In the genomic region with DNA sequence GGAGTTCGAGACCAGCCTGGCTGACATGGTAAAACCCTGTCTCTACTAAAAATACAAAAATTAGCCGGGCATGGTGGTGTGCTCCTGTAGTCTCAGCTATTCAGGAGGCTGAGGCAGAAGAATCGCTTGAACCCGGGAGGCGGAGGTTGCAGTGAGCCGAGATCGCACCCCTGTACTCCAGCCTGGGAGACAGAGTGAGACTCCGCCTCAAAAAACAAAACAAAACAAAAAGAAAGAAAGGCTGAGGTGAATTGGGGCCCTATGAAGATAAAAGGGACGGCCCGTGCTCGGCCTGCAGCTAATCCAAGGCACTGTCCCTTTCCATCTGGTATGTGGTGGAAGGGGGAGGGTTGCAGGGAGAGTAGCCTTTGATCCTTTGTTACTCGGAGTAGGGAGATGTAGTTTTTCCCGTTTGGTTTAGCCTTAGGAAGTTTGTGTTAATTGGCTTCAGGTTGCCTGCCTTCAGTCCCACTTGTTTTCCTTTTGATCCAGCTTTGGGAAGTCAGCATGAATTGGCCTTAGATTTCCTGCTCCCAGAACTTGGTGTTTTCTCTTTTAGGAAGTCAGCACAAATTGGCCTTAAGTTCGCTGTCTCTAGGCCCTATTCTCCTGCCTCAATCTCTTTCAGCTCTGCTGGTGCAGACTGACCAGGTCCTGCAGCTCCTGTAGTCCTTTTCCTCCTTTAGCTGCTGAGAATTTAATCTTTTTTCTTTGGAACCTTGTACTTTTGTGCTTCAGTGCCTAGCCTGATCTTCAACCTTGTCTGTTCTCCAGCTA, we compare ENCODE assay signal across 18 cellular contexts. TPM values are rescaled to one million over a fixed set of nuclear protein-coding genes. Genes with fewer than 3 reads are reported as not detected.
DNase-seq lines count a peak whose midpoint lies in the region; ATAC-seq, FAIRE-seq and TF ChIP-seq lines count a peak whose summit lies in the region.
"Had no signal": no experiment of that assay in that cellular context is flagged by ENCODE, and none has a peak within 500 bp of the region (broad histone marks: within the 10 kb centered on the region; RNA-seq: fewer than 3 reads in every experiment).

No MANE protein-coding gene starts in this region.

- FAIRE-seq in HepG2 (lab: Jason Lieb, UNC): peak; percentile 90

- peak; percentile 98 for DNase-seq in HepG2 (ENCODE audit: low spot score)
- no peak for DNase-seq in right lobe of liver
- peak; percentile 87 for DNase-seq in endodermal cell
- DNase-seq in NK-92 (lab: John Stamatoyannopoulos, UW; ENCODE audit: unreplicated experiment): no peak
- DNase-seq: activated B cell treated with CpG ODN at 0.5 μM for 24 hours; activated CD8-positive, alpha-beta memory T cell treated with anti-CD3 and anti-CD28 coated beads, Interleukin-2, amount 10 ng/mL, durations not matched to agents 7 days and 5 days; activated gamma-delta T cell; hypothalamus; NCI-H187; NCI-H510A treated with DMSO at 0.1 percent for 48 hours; T-helper 1 cell had no signal

- peak; percentile 30 to 89; a peak in 2 of 4 replicates for TF ChIP-seq EP300 in HepG2 (IDR thresholded peaks at IDR 0.05; ENCODE audit: low read depth in 2 of 2, low read length in 2 of 2)
- TF ChIP-seq EP300 in HepG2 (CRISPR knock-in tag; IDR thresholded peaks at IDR 0.05; ENCODE audit: borderline replicate concordance): peak; percentile 73; the same call in 1 of the 2 replicates

- H3K36me3 Mint-ChIP-seq in endodermal cell (ENCODE audit: low read depth): no peaks in the 10 kb centered on the region
- H3K36me3 Mint-ChIP-seq: activated CD8-positive, alpha-beta memory T cell treated with anti-CD3 and anti-CD28 coated beads, Interleukin-2, amount 10 ng/mL, durations not matched to agents 7 days and 5 days; memory B cell had no signal

- H3K27me3 Mint-ChIP-seq in endodermal cell (ENCODE audit: insufficient read depth): no peaks in the 10 kb centered on the region
- H3K27me3 Mint-ChIP-seq: activated B cell treated with CpG ODN at 0.5 μM for 24 hours, memory B cell had no signal

- peaks cover 6% of the 10 kb centered on the region for H3K9me3 Mint-ChIP-seq in endodermal cell
- H3K9me3 Mint-ChIP-seq: activated B cell treated with CpG ODN at 0.5 μM for 24 hours, memory B cell had no signal

- H3K27ac Mint-ChIP-seq in endodermal cell: peak overlapping the region; percentile 93
- H3K27ac Mint-ChIP-seq: activated B cell treated with CpG ODN at 0.5 μM for 24 hours; activated CD8-positive, alpha-beta memory T cell treated with anti-CD3 and anti-CD28 coated beads, Interleukin-2, amount 10 ng/mL, durations not matched to agents 7 days and 5 days; memory B cell had no signal

- no peaks in the 10 kb centered on the region for H3K36me3 ChIP-seq in HepG2 (replicated peaks in 1 of 2; ENCODE audit: control insufficient read depth in 1 of 2, insufficient read depth in 2 of 2, low read length in 2 of 2)
- H3K36me3 ChIP-seq in right lobe of liver: no peaks in the 10 kb centered on the region
- H3K36me3 ChIP-seq in endodermal cell (ENCODE audit: control insufficient read depth, insufficient read depth, low read length): no peaks in the 10 kb centered on the region
- no peaks in the 10 kb centered on the region for H3K36me3 ChIP-seq in mucosa of rectum (ENCODE audit: control insufficient read depth in 2 of 2, insufficient read depth in 2 of 2, low read length in 2 of 2)

- H3K9me3 ChIP-seq in HepG2 (ENCODE audit: low read length): no peaks in the 10 kb centered on the region
- no peaks in the 10 kb centered on the region for H3K9me3 ChIP-seq in right lobe of liver
- peaks cover 8% of the 10 kb centered on the region for H3K9me3 ChIP-seq in endodermal cell (ENCODE audit: control insufficient read depth, low read length)
- H3K9me3 ChIP-seq in mucosa of rectum (ENCODE audit: control insufficient read depth in 2 of 2, low read length in 2 of 2): no peaks in the 10 kb centered on the region

- TF ChIP-seq CTCF in HepG2 (CRISPR knock-in tag; IDR thresholded peaks at IDR 0.05) (no peak), right lobe of liver (IDR thresholded peaks at IDR 0.05) (no peak), endodermal cell (conservative IDR thresholded peaks at IDR 0.05) (no peak)

- no peaks in the 10 kb centered on the region for H3K79me2 ChIP-seq in HepG2 (ENCODE audit: insufficient read depth, low read length)
- H3K79me2 ChIP-seq: parathyroid adenoma had no signal

- TF ChIP-seq RAD21 in HepG2 (CRISPR knock-in tag; IDR thresholded peaks at IDR 0.05): peak; percentile 35

- H3K27me3 ChIP-seq in HepG2 (ENCODE audit: control insufficient read depth in 1 of 2, insufficient read depth in 2 of 2, low read length in 2 of 2) (no peaks in the 10 kb centered on the region), right lobe of liver (no peaks in the 10 kb centered on the region), endodermal cell (ENCODE audit: control insufficient read depth, insufficient read depth, low read length, poor library complexity, severe bottlenecking) (no peaks in the 10 kb centered on the region), mucosa of rectum (ENCODE audit: control insufficient read depth in 2 of 2, insufficient read depth in 2 of 2, low read length in 2 of 2) (no peaks in the 10 kb centered on the region)

- peak overlapping the region; percentile 81 for H3K4me2 ChIP-seq in HepG2 (ENCODE audit: low read depth, low read length)

- H2AFZ ChIP-seq in HepG2 (ENCODE audit: low read length): peak overlapping the region; percentile 93
- H2AFZ ChIP-seq: parathyroid adenoma had no signal

- intact Hi-C loops in HepG2 (cut with micrococcal nuclease; ENCODE audit: unreplicated experiment): loop anchor here (1.0 to 2.0 kb wide), 2 partner anchors 21 to 41 kb away; no protein-coding TSS in a partner anchor
- intact Hi-C loops in right lobe of liver (cut with DNase I): no loop called here

- H3K27ac ChIP-seq in HepG2 (ENCODE audit: extremely low read length, insufficient read depth, low read length) (peak overlapping the region; percentile 93), right lobe of liver (no peak overlapping the region), endodermal cell (ENCODE audit: low read depth, low read length) (peak overlapping the region; percentile 15), mucosa of rectum (ENCODE audit: low read depth in 2 of 2, low read length in 2 of 2) (peak overlapping the region; percentile 91 to 93)
- H3K27ac ChIP-seq: HL-60, parathyroid adenoma had no signal

- in situ Hi-C loops in HepG2 (cut with HindIII; ENCODE audit: extremely low pct_ligation_motif_present, low pct_unique_long_range_greater_than_20kb): no loop called here

- peaks cover 72% of the 10 kb centered on the region for H3K4me1 ChIP-seq in HepG2 (ENCODE audit: insufficient read depth, low read length)
- no peaks in the 10 kb centered on the region for H3K4me1 ChIP-seq in right lobe of liver
- no peaks in the 10 kb centered on the region for H3K4me1 ChIP-seq in endodermal cell (ENCODE audit: control insufficient read depth, insufficient read depth, low read length)
- H3K4me1 ChIP-seq in mucosa of rectum (ENCODE audit: control insufficient read depth in 2 of 2, insufficient read depth in 2 of 2, low read length in 2 of 2): peaks cover 34 to 64% of the 10 kb centered on the region in 2 donors
- H3K4me1 ChIP-seq: parathyroid adenoma had no signal

- TF ChIP-seq POLR2A in HepG2 (IDR thresholded peaks at IDR 0.05; ENCODE audit: insufficient read depth in 1 of 2, low read depth in 2 of 2, low read length in 2 of 2) (peak; percentile 37 to 49; a peak in 3 of 4 replicates), right lobe of liver (IDR thresholded peaks at IDR 0.05) (no peak)

- no peaks in the 10 kb centered on the region for H4K20me1 ChIP-seq in HepG2 (ENCODE audit: insufficient read depth, low read length)

- WGBS in HepG2 (ENCODE audit: low lambda C conversion rate): 9% methylated on average over 14 of the region's 14 CpGs
- WGBS in right lobe of liver (ENCODE audit: insufficient coverage, low coverage, low lambda C conversion rate, missing lambda C conversion rate): 81% methylated on average over 11 of the region's 14 CpGs
- 41 to 59% methylated on average over 3 to 14 of the region's 14 CpGs for WGBS in endodermal cell (ENCODE audit: insufficient coverage in 1 of 2, insufficient read length in 1 of 2), 2 experiments

- CTCF ChIA-PET in HepG2 (lab: Yijun Ruan, JAX; ENCODE audit: low intra/inter-chr PET ratio, low total read pairs): no interaction called here

- peak overlapping the region; percentile 69 for H3K9ac ChIP-seq in HepG2 (ENCODE audit: insufficient read depth, low read depth, low read length)
- H3K9ac ChIP-seq in endodermal cell (ENCODE audit: extremely low read depth, low read length, poor library complexity, severe bottlenecking): no peak overlapping the region
- H3K9ac ChIP-seq in mucosa of rectum (ENCODE audit: low read depth in 1 of 2, low read length in 2 of 2): peak overlapping the region; percentile 47 to 51
- H3K9ac ChIP-seq: parathyroid adenoma had no signal

- ATAC-seq in HepG2 (peak; percentile 93), right lobe of liver (no peak), HG02623 (IDR thresholded peaks at IDR 0.05; ENCODE audit: unreplicated experiment) (no peak), HG03457 (IDR thresholded peaks at IDR 0.05; ENCODE audit: unreplicated experiment) (no peak), GM21717 (IDR thresholded peaks at IDR 0.05; ENCODE audit: unreplicated experiment) (no peak)
- ATAC-seq: activated CD8-positive, alpha-beta memory T cell treated with anti-CD3 and anti-CD28 coated beads, Interleukin-2, amount 10 ng/mL, durations not matched to agents 7 days and 5 days had no signal

- H3K4me3 ChIP-seq in HepG2 (replicated peaks in 1 of 3; ENCODE audit: insufficient read depth in 1 of 3, low read depth in 2 of 3, low read length in 3 of 3) (peak overlapping the region; percentile 10 to 48 (median 24)), right lobe of liver (no peak overlapping the region), endodermal cell (ENCODE audit: low read length) (no peak overlapping the region), mucosa of rectum (ENCODE audit: low read length in 2 of 2) (no peak overlapping the region)

- peaks cover 32% of the 10 kb centered on the region for H3K4me1 Mint-ChIP-seq in endodermal cell
- H3K4me1 Mint-ChIP-seq: activated CD8-positive, alpha-beta memory T cell treated with anti-CD3 and anti-CD28 coated beads, Interleukin-2, amount 10 ng/mL, durations not matched to agents 7 days and 5 days had no signal

- H3K4me3 Mint-ChIP-seq in endodermal cell: peak overlapping the region; percentile 28
- H3K4me3 Mint-ChIP-seq: activated B cell treated with CpG ODN at 0.5 μM for 24 hours; activated CD8-positive, alpha-beta memory T cell treated with anti-CD3 and anti-CD28 coated beads, Interleukin-2, amount 10 ng/mL, durations not matched to agents 7 days and 5 days; memory B cell had no signal

- POLR2A ChIA-PET in HepG2 (lab: Yijun Ruan, JAX): interaction anchor here (1.0 to 4.5 kb wide), 16 partner anchors 10 to 190 kb away, joined by 3 to 48 read pairs (median 6); a partner anchor contains a TSS

- BruUV-seq in HepG2 (replicated peaks; lab: Mats Ljungman, UMichigan): TSS peak; percentile 95

RNA-seq across cellular contexts. Expression of a gene that starts 36.1 kb away (rescaled TPM):
- total RNA-seq in HepG2 (2016; rRNA removed; fragmentation: Illumina TruSeq; extraction: Trizol) (26.2 and 37.7 TPM in 2 replicates), right lobe of liver (1 to 10 TPM in 3 of 6 experiments, under 1 TPM in 3; 0.29 to 1.5 (median 0.77) TPM), endodermal cell (1 to 10 TPM; 5.9 to 6.7 TPM)
- total RNA-seq in HepG2 (2016; cell fraction: cytosol; rRNA removed; fragmentation: Illumina TruSeq; extraction: Trizol; ENCODE audit: low read depth): 3.1 and 3.4 TPM in 2 replicates
- total RNA-seq in HepG2 (2016; cell fraction: insoluble cytoplasmic fraction; rRNA removed; fragmentation: Illumina TruSeq; extraction: Trizol): 25.3 and 36.5 TPM in 2 replicates
- total RNA-seq in HepG2 (2016; cell fraction: membrane; rRNA removed; fragmentation: Illumina TruSeq; extraction: Trizol): 16.5 TPM in 2 replicates
- 36.5 and 38.6 TPM in 2 replicates for total RNA-seq in HepG2 (2016; cell fraction: nucleus; rRNA removed; fragmentation: Illumina TruSeq; extraction: Trizol)
- polyA plus RNA-seq in HepG2 (2011; rRNA removed): 36.5 and 50.7 TPM in 2 replicates
- 33.7 and 46.9 TPM in 2 replicates for polyA plus RNA-seq in HepG2 (2011; cell fraction: cytosol; rRNA removed)
- polyA plus RNA-seq in HepG2 (2011; cell fraction: nucleus; rRNA removed): 17.0 and 22.0 TPM in 2 replicates
- polyA plus RNA-seq in HepG2 (2012): 18.9 and 24.9 TPM in 2 replicates
- 2.3 and 2.8 TPM in 2 replicates for polyA plus RNA-seq in HepG2 (2016; cell fraction: cytosol; fragmentation: Illumina TruSeq; extraction: Trizol; ENCODE audit: low read depth)
- 23.7 TPM in 2 replicates for polyA plus RNA-seq in HepG2 (2016; cell fraction: insoluble cytoplasmic fraction; fragmentation: Illumina TruSeq; extraction: Trizol; ENCODE audit: low read depth)
- 8.0 and 8.6 TPM in 2 replicates for polyA plus RNA-seq in HepG2 (2016; cell fraction: membrane; fragmentation: Illumina TruSeq; extraction: Trizol; ENCODE audit: low read depth)
- polyA plus RNA-seq in HepG2 (2016; cell fraction: nucleus; fragmentation: Illumina TruSeq; extraction: Trizol; ENCODE audit: insufficient read depth, low read depth): 41.8 and 43.1 TPM in 2 replicates
- 0.87 and 184 TPM in 2 replicates for polyA minus RNA-seq in HepG2 (2011; rRNA and poly(A)+ RNA removed; ENCODE audit: low replicate concordance)
- 34.4 and 49.4 TPM in 2 replicates for polyA minus RNA-seq in HepG2 (2011; cell fraction: cytosol; rRNA and poly(A)+ RNA removed)
- 30.6 and 38.9 TPM in 2 replicates for polyA minus RNA-seq in HepG2 (2011; cell fraction: nucleus; rRNA and poly(A)+ RNA removed)
- 11.0 TPM for polyA plus RNA-seq in endodermal cell (2013, experiment 1 of 2)
- 11.9 TPM for polyA plus RNA-seq in endodermal cell (2013, experiment 2 of 2)

RNA-seq across cellular contexts. Expression of a gene that starts 41.3 kb away (rescaled TPM):
- total RNA-seq in HepG2 (2016; rRNA removed; fragmentation: Illumina TruSeq; extraction: Trizol) (288 and 336 TPM in 2 replicates), right lobe of liver (10 to 100 TPM in 3 of 6 experiments, 1 to 10 TPM in 3; 6.6 to 35.9 (median 10.5) TPM), endodermal cell (100 to 1,000 TPM; 168 to 172 TPM)
- 27.6 and 36.1 TPM in 2 replicates for total RNA-seq in HepG2 (2016; cell fraction: cytosol; rRNA removed; fragmentation: Illumina TruSeq; extraction: Trizol; ENCODE audit: low read depth)
- 287 and 310 TPM in 2 replicates for total RNA-seq in HepG2 (2016; cell fraction: insoluble cytoplasmic fraction; rRNA removed; fragmentation: Illumina TruSeq; extraction: Trizol)
- 67.0 and 76.9 TPM in 2 replicates for total RNA-seq in HepG2 (2016; cell fraction: membrane; rRNA removed; fragmentation: Illumina TruSeq; extraction: Trizol)
- total RNA-seq in HepG2 (2016; cell fraction: nucleus; rRNA removed; fragmentation: Illumina TruSeq; extraction: Trizol): 222 and 236 TPM in 2 replicates
- polyA plus RNA-seq in HepG2 (2011; rRNA removed): 110 and 164 TPM in 2 replicates
- 97.2 and 124 TPM in 2 replicates for polyA plus RNA-seq in HepG2 (2011; cell fraction: cytosol; rRNA removed)
- polyA plus RNA-seq in HepG2 (2011; cell fraction: nucleus; rRNA removed): 135 and 203 TPM in 2 replicates
- 70.9 and 88.3 TPM in 2 replicates for polyA plus RNA-seq in HepG2 (2012)
- 14.8 and 17.4 TPM in 2 replicates for polyA plus RNA-seq in HepG2 (2016; cell fraction: cytosol; fragmentation: Illumina TruSeq; extraction: Trizol; ENCODE audit: low read depth)
- 255 and 266 TPM in 2 replicates for polyA plus RNA-seq in HepG2 (2016; cell fraction: insoluble cytoplasmic fraction; fragmentation: Illumina TruSeq; extraction: Trizol; ENCODE audit: low read depth)
- polyA plus RNA-seq in HepG2 (2016; cell fraction: membrane; fragmentation: Illumina TruSeq; extraction: Trizol; ENCODE audit: low read depth): 29.0 and 35.9 TPM in 2 replicates
- 238 and 239 TPM in 2 replicates for polyA plus RNA-seq in HepG2 (2016; cell fraction: nucleus; fragmentation: Illumina TruSeq; extraction: Trizol; ENCODE audit: insufficient read depth, low read depth)
- 258 and 404 TPM in 2 replicates for polyA minus RNA-seq in HepG2 (2011; rRNA and poly(A)+ RNA removed; ENCODE audit: low replicate concordance)
- 66.4 and 93.7 TPM in 2 replicates for polyA minus RNA-seq in HepG2 (2011; cell fraction: cytosol; rRNA and poly(A)+ RNA removed)
- polyA minus RNA-seq in HepG2 (2011; cell fraction: nucleus; rRNA and poly(A)+ RNA removed): 123 and 171 TPM in 2 replicates
- 115 TPM for polyA plus RNA-seq in endodermal cell (2013, experiment 1 of 2)
- polyA plus RNA-seq in endodermal cell (2013, experiment 2 of 2): 102 TPM

Comparison
In these comparisons a context has a peak if more than half of its experiments do, and no peak if none do; other contexts are left out.
1. DNase-seq: peak in HepG2 (single experiment) and endodermal cell (single experiment); none in right lobe of liver (0 of 3) and NK-92 (single experiment).
2. H3K27ac ChIP-seq: peak in HepG2 (single experiment), endodermal cell (single experiment) and mucosa of rectum (2 of 2); none in right lobe of liver (0 of 3).
3. H3K4me3 ChIP-seq: peak in HepG2 (3 of 3); none in right lobe of liver (0 of 3), endodermal cell (single experiment) and mucosa of rectum (0 of 2).